Comparison of ENCODE assay signal across 26 cellular contexts in the genomic region with DNA sequence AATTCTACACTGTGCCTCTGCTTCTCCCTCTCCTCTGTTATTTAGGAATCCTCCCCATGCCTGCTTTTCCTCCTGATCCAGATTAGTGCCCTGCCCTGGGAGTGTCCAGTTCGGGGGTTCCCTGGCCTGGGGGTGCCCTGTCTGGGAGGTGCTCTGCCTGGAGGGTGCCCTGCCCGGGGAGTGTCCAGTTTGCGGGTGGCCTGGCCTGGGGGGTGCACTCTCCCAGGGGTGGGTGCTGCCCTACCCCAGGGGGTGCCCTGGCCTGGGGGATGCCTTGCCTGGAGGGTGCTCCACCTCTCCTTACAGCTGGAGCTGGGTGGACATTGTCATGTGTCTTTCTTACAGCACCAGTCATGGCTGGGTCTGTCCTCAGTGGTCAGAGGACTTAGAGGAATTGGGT. TPM values are rescaled to one million over a fixed set of nuclear protein-coding genes. Genes with fewer than 3 reads are reported as not detected.
DNase-seq lines count a peak whose midpoint lies in the region; ATAC-seq and TF ChIP-seq lines count a peak whose summit lies in the region.
"Had no signal": no experiment of that assay in that cellular context is flagged by ENCODE, and none has a peak within 500 bp of the region (broad histone marks: within the 10 kb centered on the region; RNA-seq: fewer than 3 reads in every experiment).

No MANE protein-coding gene starts in this region.

- H3K9me2 ChIP-seq in GM23248 (ENCODE audit: insufficient read depth): no peaks in the 10 kb centered on the region

- 77 to 81% methylated on average over 3 of the region's 3 CpGs for WGBS in GM23248 (ENCODE audit: low coverage in 1 of 2, low lambda C conversion rate in 2 of 2, missing lambda C conversion rate in 2 of 2), 2 experiments

- no peak overlapping the region for H3K4me2 ChIP-seq in GM23248 (ENCODE audit: unreplicated experiment)

- H3K9me3 ChIP-seq in left ventricle myocardium inferior (replicated peaks): no peaks in the 10 kb centered on the region
- H3K9me3 ChIP-seq in GM23248 (ENCODE audit: low read depth): no peaks in the 10 kb centered on the region
- H3K9me3 ChIP-seq: esophagus squamous epithelium, HAP-1, testis, uterus had no signal

- intact Hi-C loops in left ventricle myocardium inferior (cut with micrococcal nuclease) (no loop called here), sciatic nerve (cut with DNase I) (no loop called here)

- H4K20me1 ChIP-seq in GM23248 (ENCODE audit: insufficient read depth): no peaks in the 10 kb centered on the region

- no peaks in the 10 kb centered on the region for H3F3A ChIP-seq in GM23248 (ENCODE audit: insufficient read depth)

- H3K9ac ChIP-seq in GM23248: no peak overlapping the region

- H3K27me3 ChIP-seq in left ventricle myocardium inferior (ENCODE audit: low read depth) (no peaks in the 10 kb centered on the region), GM23248 (replicated peaks; ENCODE audit: insufficient read depth) (no peaks in the 10 kb centered on the region; the same call in 1 of the 2 replicates)
- H3K27me3 ChIP-seq: testis, uterus had no signal

- H2AFZ ChIP-seq in GM23248: no peak overlapping the region

- peak; percentile 59 for DNase-seq in activated effector memory CD4-positive, alpha-beta T cell treated with anti-CD3 and anti-CD28 coated beads, Interleukin-2, amount 50 U/mL, for 16 hours
- no peak for DNase-seq in activated effector memory CD4-positive, alpha-beta T cell treated with Interleukin-2 at 50 U/mL for 16 hours
- DNase-seq in GM13976 (ENCODE audit: low spot score): peak; percentile 35
- DNase-seq in left ventricle myocardium inferior: no peak
- DNase-seq in sciatic nerve (ENCODE audit: low spot score): peak; percentile 42
- DNase-seq in GM23248: no peak
- no peak for DNase-seq in NCI-H2107 treated with DMSO at 0.1 percent for 48 hours (lab: John Stamatoyannopoulos, UW; ENCODE audit: unreplicated experiment)
- DNase-seq: activated CD4-positive, alpha-beta T cell treated with anti-CD3 and anti-CD28 coated beads for 4 hours; CD4-positive, CD25-positive, alpha-beta regulatory T cell; esophagus squamous epithelium; foreskin keratinocyte; midbrain; naive B cell; NCI-H1436; NCI-H2081 treated with DMSO at 0.1 percent for 48 hours; NCI-H69; nucleus accumbens; SIG-M5; stimulated activated naive CD4-positive, alpha-beta T cell; testis had no signal

- in situ Hi-C loops in GM13976 (cut with MboI; ENCODE audit: low sequenced_read_pairs, unreplicated experiment): no loop called here
- in situ Hi-C loops in GM23248 (cut with MboI): no loop called here

- H3K4me1 ChIP-seq in left ventricle myocardium inferior (peaks cover 33% of the 10 kb centered on the region), GM23248 (ENCODE audit: insufficient read depth) (no peaks in the 10 kb centered on the region)
- H3K4me1 ChIP-seq: esophagus squamous epithelium, foreskin keratinocyte, HAP-1, testis, uterus had no signal

- H3K36me3 ChIP-seq in left ventricle myocardium inferior: no peaks in the 10 kb centered on the region
- H3K36me3 ChIP-seq in GM23248 (ENCODE audit: low read depth): no peaks in the 10 kb centered on the region
- H3K36me3 ChIP-seq: esophagus squamous epithelium, HAP-1, uterus had no signal

- H3K27ac ChIP-seq in left ventricle myocardium inferior (replicated peaks): peak overlapping the region; percentile 8
- H3K27ac ChIP-seq in GM23248: no peak overlapping the region
- H3K27ac ChIP-seq: esophagus squamous epithelium, foreskin keratinocyte, testis, uterus had no signal

- no peaks in the 10 kb centered on the region for H3K79me2 ChIP-seq in GM23248 (ENCODE audit: insufficient read depth)

- TF ChIP-seq CTCF in GM13976 (IDR thresholded peaks at IDR 0.05; ENCODE audit: borderline replicate concordance, control extremely low read depth, extremely low read depth, insufficient read depth, missing control alignments) (no peak), left ventricle myocardium inferior (IDR thresholded peaks at IDR 0.05; ENCODE audit: borderline replicate concordance) (no peak)

- H3K4me3 ChIP-seq in left ventricle myocardium inferior: no peak overlapping the region
- H3K4me3 ChIP-seq in GM23248: no peak overlapping the region
- H3K4me3 ChIP-seq: esophagus squamous epithelium, HAP-1, testis, uterus had no signal

- ATAC-seq in sciatic nerve (no peak), GM19351 (IDR thresholded peaks at IDR 0.05; ENCODE audit: unreplicated experiment) (no peak)
- ATAC-seq: foreskin keratinocyte had no signal

RNA-seq across cellular contexts. Expression of gene RAMP3, which starts 20.2 kb away (rescaled TPM):
- 30.7 TPM for total RNA-seq in left ventricle myocardium inferior
- 59.6 TPM for total RNA-seq in sciatic nerve
- not detected in 2 replicates for total RNA-seq in GM23248 (2014; rRNA removed; shearing (Covaris generic))
- not detected in 2 replicates for polyA plus RNA-seq in GM23248 (2016; fragmentation: Nextera tagmentation; extraction: Ambion mirVana)
- total RNA-seq: CD4-positive, CD25-positive, alpha-beta regulatory T cell; Daoy; foreskin keratinocyte; pulmonary artery endothelial cell; T-helper 2 cell treated with Interferon-gamma antibody and Interleukin-4, amounts not matched to agents 100 ng/mL and 5 ng/mL, for 36 hours had no signal
- polyA plus RNA-seq: CD4-positive, CD25-positive, alpha-beta regulatory T cell; foreskin keratinocyte had no signal

Comparison
In these comparisons a context has a peak if more than half of its experiments do, and no peak if none do; other contexts are left out.
1. DNase-seq: peak in activated effector memory CD4-positive, alpha-beta T cell treated with anti-CD3 and anti-CD28 coated beads, Interleukin-2, amount 50 U/mL, for 16 hours (single experiment), GM13976 (single experiment) and sciatic nerve (single experiment); none in activated effector memory CD4-positive, alpha-beta T cell treated with Interleukin-2 at 50 U/mL for 16 hours (single experiment), left ventricle myocardium inferior (single experiment), GM23248 (single experiment) and NCI-H2107 treated with DMSO at 0.1 percent for 48 hours (single experiment).
2. RNA of gene RAMP3, which starts 20.2 kb away (total RNA-seq): 59.6 TPM in sciatic nerve (single experiment) and 30.7 TPM in left ventricle myocardium inferior (single experiment); not detected in GM23248; every median in the first group is over 10 times any median in the second.